21 cellular contexts compared by ENCODE assay signal in genomic region chr12:121250359-121250758, GRCh38.
"Had no signal": no experiment of that assay in that cellular context is flagged by ENCODE, and none has a peak within 500 bp of the region (broad histone marks: within the 10 kb centered on the region; RNA-seq: fewer than 3 reads in every experiment).

No MANE protein-coding gene starts in this region.

- H3K27me3 Mint-ChIP-seq: activated CD4-positive, alpha-beta memory T cell treated with anti-CD3 and anti-CD28 coated beads, Interleukin-2, amount 10 ng/mL, durations not matched to agents 7 days and 5 days; activated CD4-positive, alpha-beta T cell treated with anti-CD3 and anti-CD28 coated beads, Interleukin-2, amount 10 ng/mL, durations not matched to agents 7 days and 5 days; activated naive CD4-positive, alpha-beta T cell treated with anti-CD3 and anti-CD28 coated beads, Interleukin-2, amount 50 U/mL, for 24 hours; activated T-helper 17 cell treated with anti-CD3 and anti-CD28 coated beads, Interleukin-2, amount 50 U/mL, for 72 hours; stimulated activated naive CD8-positive, alpha-beta T cell treated with anti-CD3 and anti-CD28 coated beads, Interleukin-15, Interleukin-2, amounts not matched to agents 100 ng/mL and 50 ng/mL, for 24 hours; type B pancreatic cell had no signal

- ATAC-seq: activated T-cell treated with anti-CD3 and anti-CD28 coated beads, Interleukin-2, amount 50 U/mL, for 4 hours; activated T-helper 17 cell treated with anti-CD3 and anti-CD28 coated beads, Interleukin-2, amount 50 U/mL, for 72 hours; gastroesophageal sphincter; left lobe of liver; natural killer cell; right cardiac atrium had no signal

- H3K4me1 Mint-ChIP-seq: activated CD4-positive, alpha-beta memory T cell treated with anti-CD3 and anti-CD28 coated beads, Interleukin-2, amount 10 ng/mL, durations not matched to agents 7 days and 5 days; natural killer cell had no signal

- H3K4me3 Mint-ChIP-seq: activated CD4-positive, alpha-beta memory T cell treated with anti-CD3 and anti-CD28 coated beads, Interleukin-2, amount 10 ng/mL, durations not matched to agents 7 days and 5 days; activated CD4-positive, alpha-beta T cell treated with anti-CD3 and anti-CD28 coated beads, Interleukin-2, amount 10 ng/mL, durations not matched to agents 7 days and 5 days; activated naive CD4-positive, alpha-beta T cell treated with anti-CD3 and anti-CD28 coated beads, Interleukin-2, amount 50 U/mL, for 24 hours; activated T-cell treated with anti-CD3 and anti-CD28 coated beads, Interleukin-2, amount 50 U/mL, for 4 hours; activated T-helper 17 cell treated with anti-CD3 and anti-CD28 coated beads, Interleukin-2, amount 50 U/mL, for 72 hours; natural killer cell; stimulated activated naive CD8-positive, alpha-beta T cell treated with anti-CD3 and anti-CD28 coated beads, Interleukin-15, Interleukin-2, amounts not matched to agents 100 ng/mL and 50 ng/mL, for 24 hours; type B pancreatic cell had no signal

- H3K27ac Mint-ChIP-seq: activated CD4-positive, alpha-beta memory T cell treated with anti-CD3 and anti-CD28 coated beads, Interleukin-2, amount 10 ng/mL, durations not matched to agents 7 days and 5 days; activated CD4-positive, alpha-beta T cell treated with anti-CD3 and anti-CD28 coated beads, Interleukin-2, amount 10 ng/mL, durations not matched to agents 7 days and 5 days; activated naive CD4-positive, alpha-beta T cell treated with anti-CD3 and anti-CD28 coated beads, Interleukin-2, amount 50 U/mL, for 24 hours; natural killer cell; stimulated activated naive CD8-positive, alpha-beta T cell treated with anti-CD3 and anti-CD28 coated beads, Interleukin-15, Interleukin-2, amounts not matched to agents 100 ng/mL and 50 ng/mL, for 24 hours; type B pancreatic cell had no signal

- DNase-seq: activated CD4-positive, alpha-beta memory T cell treated with anti-CD3 and anti-CD28 coated beads, Interleukin-2, amount 10 ng/mL, durations not matched to agents 7 days and 5 days; activated CD4-positive, alpha-beta T cell treated with anti-CD3 and anti-CD28 coated beads for 1 hour; activated CD4-positive, alpha-beta T cell treated with anti-CD3 and anti-CD28 coated beads, Interleukin-2, amount 10 ng/mL, durations not matched to agents 7 days and 5 days; activated gamma-delta T cell treated with Interleukin-2 at 50 U/mL for 16 hours; activated T-cell treated with anti-CD3 and anti-CD28 coated beads, Interleukin-2, amount 50 U/mL, for 4 hours; anterior cingulate cortex; dermis blood vessel endothelial cell; effector CD4-positive, alpha-beta T cell; mesendoderm; natural killer cell; right cardiac atrium; spleen; stimulated activated CD4-positive, alpha-beta T cell treated with anti-CD3 and anti-CD28 coated beads, Interleukin-2, amount 100 ng/mL, for 48 hours; T-helper 2 cell; uterus had no signal

- H3K9me3 Mint-ChIP-seq: activated CD4-positive, alpha-beta memory T cell treated with anti-CD3 and anti-CD28 coated beads, Interleukin-2, amount 10 ng/mL, durations not matched to agents 7 days and 5 days; activated naive CD4-positive, alpha-beta T cell treated with anti-CD3 and anti-CD28 coated beads, Interleukin-2, amount 50 U/mL, for 24 hours; activated T-cell treated with anti-CD3 and anti-CD28 coated beads, Interleukin-2, amount 50 U/mL, for 4 hours; natural killer cell; stimulated activated naive CD8-positive, alpha-beta T cell treated with anti-CD3 and anti-CD28 coated beads, Interleukin-15, Interleukin-2, amounts not matched to agents 100 ng/mL and 50 ng/mL, for 24 hours; type B pancreatic cell had no signal
